In the genomic region with DNA sequence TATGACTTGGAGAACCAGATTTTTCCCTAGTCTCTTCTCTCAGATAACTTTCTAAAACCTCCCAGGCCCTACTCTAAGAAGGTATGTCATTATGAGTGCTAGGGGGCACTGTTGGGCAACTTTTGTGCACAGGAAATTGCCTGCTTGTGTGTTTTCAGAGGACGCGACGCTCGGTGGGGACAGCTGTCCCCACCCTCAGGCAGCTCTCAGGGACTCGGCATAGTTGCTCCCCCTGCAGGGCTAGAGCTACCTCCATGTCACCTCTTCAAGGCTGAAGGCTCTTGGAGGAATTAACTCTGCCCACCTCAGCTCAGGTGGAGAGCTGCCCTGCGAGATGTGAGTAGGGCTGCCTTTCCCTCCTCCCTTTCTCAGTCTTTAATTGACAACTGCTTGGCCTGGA, we compare ENCODE assay signal across 8 cellular contexts. TPM values are rescaled to one million over a fixed set of nuclear protein-coding genes. Genes with fewer than 3 reads are reported as not detected.
DNase-seq lines count a peak whose midpoint lies in the region; ATAC-seq, FAIRE-seq and TF ChIP-seq lines count a peak whose summit lies in the region.

No MANE protein-coding gene starts in this region.

- H3K18ac ChIP-seq in H1 (ENCODE audit: extremely low read depth, low read length), result no peak overlapping the region

- peaks cover 4% of the 10 kb centered on the region for H3K4me1 Mint-ChIP-seq in activated CD4-positive, alpha-beta T cell treated with anti-CD3 and anti-CD28 coated beads for 36 hours

- no peak overlapping the region for H3K4me3 Mint-ChIP-seq in activated CD4-positive, alpha-beta T cell treated with anti-CD3 and anti-CD28 coated beads for 36 hours

- intact Hi-C loops in left ventricle myocardium inferior (cut with micrococcal nuclease), result no loop called here
- intact Hi-C loops in Right ventricle myocardium superior (cut with DNase I), result loop anchor here (10.0 kb wide), 1 partner anchor 372 kb away; a partner anchor contains a TSS
- intact Hi-C loops in activated CD4-positive, alpha-beta T cell treated with anti-CD3 and anti-CD28 coated beads for 36 hours (cut with DNase I, micrococcal nuclease), result loop anchor here in 1 of 2 experiments (1.0 kb wide), 2 partner anchors 90 to 104 kb away; no protein-coding TSS in a partner anchor

- no peak overlapping the region for H3K23ac ChIP-seq in H1 (ENCODE audit: insufficient read length)

- H3K23me2 ChIP-seq in H1 (ENCODE audit: low read depth, low read length), result peaks cover 5% of the 10 kb centered on the region

- H4K91ac ChIP-seq in H1 (replicated peaks; ENCODE audit: insufficient read length, low read length), result no peak overlapping the region

- TF ChIP-seq EP300 in H1 (IDR thresholded peaks at IDR 0.05; ENCODE audit: borderline replicate concordance in 1 of 2, low read depth in 2 of 2, low read length in 2 of 2) (no peak), neural cell (conservative IDR thresholded peaks at IDR 0.05; ENCODE audit: poor library complexity, severe bottlenecking) (no peak)

- no peak overlapping the region for H4K5ac ChIP-seq in H1 (ENCODE audit: insufficient read length, low read depth, low read length)

- H3K56ac ChIP-seq in H1 (replicated peaks; ENCODE audit: insufficient read length, low read depth, low read length), result no peak overlapping the region

- peak; percentile 38 for TF ChIP-seq CTCF in left ventricle myocardium inferior (IDR thresholded peaks at IDR 0.05; ENCODE audit: borderline replicate concordance)
- peak; percentile 51 to 91 (median 82) for TF ChIP-seq CTCF in H1 (IDR thresholded peaks at IDR 0.05; ENCODE audit: control extremely low read depth in 1 of 3, insufficient read depth in 1 of 3, low read depth in 1 of 3, low read length in 3 of 3)
- TF ChIP-seq CTCF in neural cell (IDR thresholded peaks at IDR 0.05; ENCODE audit: poor library complexity, severe bottlenecking), result peak; percentile 39

- H3K27ac Mint-ChIP-seq in activated CD4-positive, alpha-beta T cell treated with anti-CD3 and anti-CD28 coated beads for 36 hours, result no peak overlapping the region

- peaks cover 19% of the 10 kb centered on the region for H3K27me3 Mint-ChIP-seq in activated CD4-positive, alpha-beta T cell treated with anti-CD3 and anti-CD28 coated beads for 36 hours

- H2AK5ac ChIP-seq in H1 (ENCODE audit: low read depth, low read length), result no peak overlapping the region

- CTCF ChIA-PET in activated CD4-positive, alpha-beta T cell treated with anti-CD3 and anti-CD28 coated beads for 36 hours (lab: Charles Lee), result interaction anchor here (0.6 to 14.5 kb wide), 20 partner anchors 16 to 474 kb away, joined by 3 to 282 read pairs (median 4); no protein-coding TSS in a partner anchor
- CTCF ChIA-PET in H1 (lab: Charles Lee; ENCODE audit: partially characterized antibody), result interaction anchor here (0.6 to 21.6 kb wide), 31 partner anchors 14 to 501 kb away, joined by 3 to 778 read pairs (median 4); a partner anchor contains a TSS

- DNase-seq in left ventricle myocardium inferior, result no peak
- no peak for DNase-seq in Right ventricle myocardium superior
- peak; percentile 45 for DNase-seq in NCI-H510A (lab: John Stamatoyannopoulos, UW)
- DNase-seq in activated CD4-positive, alpha-beta T cell treated with anti-CD3 and anti-CD28 coated beads for 36 hours, result peak; percentile 75
- DNase-seq in H1 (ENCODE audit: low read depth in 1 of 2, low spot score in 2 of 2), result peak; percentile 80 to 82

- no peak overlapping the region for H2BK120ac ChIP-seq in H1 (replicated peaks; ENCODE audit: low read depth, low read length)

- H3K14ac ChIP-seq in H1 (ENCODE audit: insufficient read length), result no peak overlapping the region

- peaks cover 10% of the 10 kb centered on the region for H3K4me1 ChIP-seq in left ventricle myocardium inferior
- H3K4me1 ChIP-seq in H1 (replicated peaks in 1 of 4; ENCODE audit: control insufficient read depth in 3 of 4, insufficient read depth in 4 of 4, low read length in 3 of 4), result peaks cover 0 to 15% (median 8%) of the 10 kb centered on the region in 4 experiments; a peak in 5 of 7 replicates

- peak; percentile 78 to 87 for TF ChIP-seq RAD21 in H1 (IDR thresholded peaks at IDR 0.05 in 1 of 2, conservative IDR thresholded peaks at IDR 0.05 in 1 of 2; ENCODE audit: low read depth in 2 of 2, low read length in 2 of 2)
- TF ChIP-seq RAD21 in neural cell (conservative IDR thresholded peaks at IDR 0.05), result peak; percentile 29

- H2BK20ac ChIP-seq in H1 (ENCODE audit: low read length), result no peak overlapping the region

- H3K4me3 ChIP-seq in left ventricle myocardium inferior (no peak overlapping the region), H1 (ENCODE audit: extremely low read depth in 1 of 4, insufficient read depth in 2 of 4, low read depth in 3 of 4, low read length in 4 of 4) (no peak overlapping the region), neural cell (ENCODE audit: low read length) (no peak overlapping the region)

- TF ChIP-seq POLR2A in H1 (IDR thresholded peaks at IDR 0.05; ENCODE audit: control extremely low read depth in 1 of 2, low read depth in 2 of 2, low read length in 2 of 2), result no peak

- H3F3A ChIP-seq in neural cell (ENCODE audit: insufficient read depth, low read length, poor library complexity, severe bottlenecking), result no peaks in the 10 kb centered on the region

- peak; percentile 97 for FAIRE-seq in H1 (lab: Jason Lieb, UNC)

- H2BK15ac ChIP-seq in H1 (ENCODE audit: low read length), result no peak overlapping the region

- no peaks in the 10 kb centered on the region for H3K9me2 ChIP-seq in neural cell (ENCODE audit: insufficient read depth, low read length)

- H2AFZ ChIP-seq in H1 (ENCODE audit: low read length), result no peak overlapping the region
- H2AFZ ChIP-seq in neural cell (ENCODE audit: low read depth, low read length), result no peak overlapping the region

- ATAC-seq in Right ventricle myocardium superior (ENCODE audit: poor library complexity), result no peak
- ATAC-seq in HG03280 (IDR thresholded peaks at IDR 0.05; ENCODE audit: unreplicated experiment), result peak; percentile 52
- ATAC-seq in activated CD4-positive, alpha-beta T cell treated with anti-CD3 and anti-CD28 coated beads for 36 hours, result peak; percentile 60
- ATAC-seq in HG03520 (IDR thresholded peaks at IDR 0.05; ENCODE audit: unreplicated experiment), result no peak

- 6% methylated on average over 6 of the region's 6 CpGs; no CpG with 5 or more reads in 1 of the 2 experiments for WGBS in H1 (ENCODE audit: extremely low coverage in 1 of 2, insufficient coverage in 1 of 2, insufficient read length in 1 of 2, insufficient replicate concordance in 2 of 2, low coverage in 1 of 2, low lambda C conversion rate in 2 of 2, missing lambda C conversion rate in 1 of 2), 2 experiments

- POLR2A ChIA-PET in activated CD4-positive, alpha-beta T cell treated with anti-CD3 and anti-CD28 coated beads for 36 hours (lab: Charles Lee), result interaction anchor here (0.7 kb wide), 1 partner anchor 90 kb away, joined by 9 read pairs; no protein-coding TSS in a partner anchor
- POLR2A ChIA-PET in H1 (lab: Charles Lee; ENCODE audit: partially characterized antibody), result interaction anchor here (1.8 kb wide), 1 partner anchor 89 kb away, joined by 4 read pairs; no protein-coding TSS in a partner anchor

- H2BK12ac ChIP-seq in H1 (ENCODE audit: low read depth, low read length), result no peak overlapping the region

- peaks cover 3 to 7% of the 10 kb centered on the region in 2 experiments for H4K20me1 ChIP-seq in H1 (replicated peaks in 1 of 2; ENCODE audit: control insufficient read depth in 1 of 2, insufficient read depth in 2 of 2, low read length in 2 of 2)
- no peaks in the 10 kb centered on the region for H4K20me1 ChIP-seq in neural cell (ENCODE audit: insufficient read depth)

- no peak overlapping the region for H4K8ac ChIP-seq in H1 (ENCODE audit: extremely low read depth, insufficient read depth, low read length)

- no peak overlapping the region for H3K4me2 ChIP-seq in H1 (ENCODE audit: insufficient read depth in 1 of 2, low read depth in 2 of 2, low read length in 2 of 2)
- no peak overlapping the region for H3K4me2 ChIP-seq in neural cell (ENCODE audit: low read length)

- no peak overlapping the region for H2BK5ac ChIP-seq in H1 (ENCODE audit: low read depth, low read length)

- H3K9me3 Mint-ChIP-seq in activated CD4-positive, alpha-beta T cell treated with anti-CD3 and anti-CD28 coated beads for 36 hours (ENCODE audit: low read depth), result no peaks in the 10 kb centered on the region

- H3K79me1 ChIP-seq in H1 (ENCODE audit: low read depth, low read length), result no peaks in the 10 kb centered on the region

- no peaks in the 10 kb centered on the region for H3K9me3 ChIP-seq in left ventricle myocardium inferior (replicated peaks)
- H3K9me3 ChIP-seq in H1 (ENCODE audit: insufficient read depth in 2 of 2, low read depth in 1 of 2, low read length in 1 of 2), result no peaks in the 10 kb centered on the region
- H3K9me3 ChIP-seq in neural cell (ENCODE audit: low read length), result no peaks in the 10 kb centered on the region

- no peak overlapping the region for H3K4ac ChIP-seq in H1 (replicated peaks; ENCODE audit: insufficient read length, low read depth, low read length)

- no peaks in the 10 kb centered on the region for H3K36me3 Mint-ChIP-seq in activated CD4-positive, alpha-beta T cell treated with anti-CD3 and anti-CD28 coated beads for 36 hours (ENCODE audit: low read depth)

- no peak overlapping the region for H3K9ac ChIP-seq in H1 (replicated peaks in 1 of 4; ENCODE audit: extremely low read depth in 1 of 4, low read depth in 3 of 4, low read length in 3 of 4)
- H3K9ac ChIP-seq in neural cell (ENCODE audit: low read length), result no peak overlapping the region

- H3K36me3 ChIP-seq in left ventricle myocardium inferior (no peaks in the 10 kb centered on the region), H1 (ENCODE audit: control insufficient read depth in 2 of 4, insufficient read depth in 4 of 4, low read length in 3 of 4) (no peaks in the 10 kb centered on the region), neural cell (ENCODE audit: insufficient read depth, low read length) (no peaks in the 10 kb centered on the region)

- H3K79me2 ChIP-seq in H1 (ENCODE audit: control insufficient read depth in 1 of 2, insufficient read depth in 2 of 2, low read length in 2 of 2), result no peaks in the 10 kb centered on the region
- no peaks in the 10 kb centered on the region for H3K79me2 ChIP-seq in neural cell (replicated peaks; ENCODE audit: insufficient read depth, low read length)

- H3K27me3 ChIP-seq in left ventricle myocardium inferior (ENCODE audit: low read depth), result peaks cover 98% of the 10 kb centered on the region
- H3K27me3 ChIP-seq in H1 (replicated peaks in 1 of 4; ENCODE audit: control insufficient read depth in 3 of 4, extremely low read depth in 1 of 4, insufficient read depth in 3 of 4, low read length in 3 of 4), result peaks cover 32 to 57% (median 46%) of the 10 kb centered on the region in 4 experiments
- peaks cover 42% of the 10 kb centered on the region for H3K27me3 ChIP-seq in neural cell (ENCODE audit: insufficient read depth, low read depth, low read length)

- no peak overlapping the region for H3K27ac ChIP-seq in left ventricle myocardium inferior (replicated peaks)
- H3K27ac ChIP-seq in H1 (ENCODE audit: low read depth, low read length), result no peak overlapping the region
- H3K27ac ChIP-seq in neural cell (ENCODE audit: low read length), result no peak overlapping the region

RNA-seq across cellular contexts. Expression of a gene that starts 10.2 kb away (rescaled TPM):
- not detected for total RNA-seq in left ventricle myocardium inferior
- not detected for total RNA-seq in Right ventricle myocardium superior
- not detected for total RNA-seq in activated CD4-positive, alpha-beta T cell treated with anti-CD3 and anti-CD28 coated beads for 36 hours
- total RNA-seq in H1 (2021; fragmentation: NEBNext Ultra II Directional; extraction: Animal tissue kit (Norgen Biotek cat#: 25700)), result not detected in 2 replicates
- not detected in 2 replicates for polyA plus RNA-seq in H1 (2011; rRNA removed)
- not detected for polyA plus RNA-seq in H1 (2011; cell fraction: cytosol; rRNA removed)
- not detected for polyA plus RNA-seq in H1 (2011; cell fraction: nucleus; rRNA removed)
- polyA plus RNA-seq in H1 (2012, experiment 1 of 2), result not detected in 4 replicates
- not detected for polyA plus RNA-seq in H1 (2012, experiment 2 of 2)
- not detected for polyA plus RNA-seq in H1 (2013, experiment 1 of 2)
- not detected for polyA plus RNA-seq in H1 (2013, experiment 2 of 2)
- polyA minus RNA-seq in H1 (2011; rRNA and poly(A)+ RNA removed), result not detected in 2 replicates
- polyA minus RNA-seq in H1 (2011; cell fraction: cytosol; rRNA and poly(A)+ RNA removed), result not detected
- not detected for polyA minus RNA-seq in H1 (2011; cell fraction: nucleus; rRNA and poly(A)+ RNA removed)
- polyA plus RNA-seq in neural cell, result 0.10 TPM in 1 of 2 replicates, not detected in the other
- polyA minus RNA-seq in neural cell, result not detected in 2 replicates

RNA-seq across cellular contexts. Expression of a gene that starts 15.2 kb away (rescaled TPM):
- total RNA-seq in left ventricle myocardium inferior, result not detected
- not detected for total RNA-seq in Right ventricle myocardium superior
- total RNA-seq in activated CD4-positive, alpha-beta T cell treated with anti-CD3 and anti-CD28 coated beads for 36 hours, result not detected
- total RNA-seq in H1 (2021; fragmentation: NEBNext Ultra II Directional; extraction: Animal tissue kit (Norgen Biotek cat#: 25700)), result not detected in 2 replicates
- polyA plus RNA-seq in H1 (2011; rRNA removed), result not detected in 2 replicates
- not detected for polyA plus RNA-seq in H1 (2011; cell fraction: cytosol; rRNA removed)
- polyA plus RNA-seq in H1 (2011; cell fraction: nucleus; rRNA removed), result not detected
- polyA plus RNA-seq in H1 (2012, experiment 1 of 2), result not detected in 4 replicates
- polyA plus RNA-seq in H1 (2012, experiment 2 of 2), result not detected
- not detected for polyA plus RNA-seq in H1 (2013, experiment 1 of 2)
- not detected for polyA plus RNA-seq in H1 (2013, experiment 2 of 2)
- polyA minus RNA-seq in H1 (2011; rRNA and poly(A)+ RNA removed), result not detected in 2 replicates
- polyA minus RNA-seq in H1 (2011; cell fraction: cytosol; rRNA and poly(A)+ RNA removed), result not detected
- polyA minus RNA-seq in H1 (2011; cell fraction: nucleus; rRNA and poly(A)+ RNA removed), result not detected
- not detected in 2 replicates for polyA plus RNA-seq in neural cell
- not detected in 2 replicates for polyA minus RNA-seq in neural cell

Comparison
In these comparisons a context has a peak if more than half of its experiments do, and no peak if none do; other contexts are left out.
1. DNase-seq: peak in NCI-H510A (single experiment), activated CD4-positive, alpha-beta T cell treated with anti-CD3 and anti-CD28 coated beads for 36 hours (single experiment) and H1 (2 of 2); none in left ventricle myocardium inferior (single experiment) and Right ventricle myocardium superior (single experiment).
2. ATAC-seq: peak in HG03280 (single experiment) and activated CD4-positive, alpha-beta T cell treated with anti-CD3 and anti-CD28 coated beads for 36 hours (single experiment); none in Right ventricle myocardium superior (single experiment) and HG03520 (single experiment).
3. Peak in every context shown above with its lines, with median percentiles within 50 percentile points of each other: CTCF ChIP-seq.